Comparison of ENCODE assay signal across 1 cellular context in the genomic region with DNA sequence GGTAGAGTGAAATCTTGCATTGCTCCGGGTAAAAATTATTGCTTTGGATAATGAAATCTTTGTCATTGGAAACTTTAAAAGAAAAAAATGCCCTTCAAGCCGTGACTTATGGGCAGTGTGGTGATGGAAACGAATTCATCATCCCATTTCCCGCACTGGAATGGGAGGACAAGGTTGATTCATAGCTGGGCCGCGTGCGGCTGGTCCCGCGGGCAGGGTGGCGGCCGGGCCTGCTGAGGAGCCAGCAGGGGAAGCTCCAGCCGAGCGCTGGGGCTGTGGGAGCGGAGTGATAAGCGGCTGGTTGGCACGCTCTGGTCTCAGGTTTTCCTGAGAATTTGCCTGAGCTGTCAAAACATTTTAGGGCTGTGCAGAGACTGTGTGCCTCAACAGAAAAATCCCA.
TF ChIP-seq lines count a peak whose summit lies in the region.

No MANE protein-coding gene starts in this region.

TF ChIP-seq in GM23338, 12 proteins besides CTCF, POLR2A, EP300 and RAD21 (continued from another document):
- TF ChIP-seq REST (IDR thresholded peaks at IDR 0.05; ENCODE audit: unreplicated experiment) (no peak), ZNF331 (CRISPR knock-in tag; IDR thresholded peaks at IDR 0.05; ENCODE audit: low read depth) (no peak), JUNB (IDR thresholded peaks at IDR 0.05; ENCODE audit: unreplicated experiment) (no peak), EZH2phosphoT487 (IDR thresholded peaks at IDR 0.05; ENCODE audit: unreplicated experiment) (no peak)
TF ChIP-seq in GM23338: peak in this region for 0.
